1 cellular context compared by ENCODE assay signal in genomic region chr6:159462446-159462845, GRCh38.
TF ChIP-seq lines count a peak whose summit lies in the region.

No MANE protein-coding gene starts in this region.

TF ChIP-seq in GM12878, 131 proteins besides CTCF, POLR2A, EP300 and RAD21 (continued from another document):
- TF ChIP-seq SPI1 (IDR thresholded peaks at IDR 0.05; ENCODE audit: borderline replicate concordance, insufficient read depth, low read depth, low read length): no peak
- no peak for TF ChIP-seq CBX3 (IDR thresholded peaks at IDR 0.05; ENCODE audit: borderline replicate concordance, low read depth)
- TF ChIP-seq E2F8 (IDR thresholded peaks at IDR 0.05; ENCODE audit: low read depth, partially characterized antibody): no peak
- TF ChIP-seq, protein P1, sequence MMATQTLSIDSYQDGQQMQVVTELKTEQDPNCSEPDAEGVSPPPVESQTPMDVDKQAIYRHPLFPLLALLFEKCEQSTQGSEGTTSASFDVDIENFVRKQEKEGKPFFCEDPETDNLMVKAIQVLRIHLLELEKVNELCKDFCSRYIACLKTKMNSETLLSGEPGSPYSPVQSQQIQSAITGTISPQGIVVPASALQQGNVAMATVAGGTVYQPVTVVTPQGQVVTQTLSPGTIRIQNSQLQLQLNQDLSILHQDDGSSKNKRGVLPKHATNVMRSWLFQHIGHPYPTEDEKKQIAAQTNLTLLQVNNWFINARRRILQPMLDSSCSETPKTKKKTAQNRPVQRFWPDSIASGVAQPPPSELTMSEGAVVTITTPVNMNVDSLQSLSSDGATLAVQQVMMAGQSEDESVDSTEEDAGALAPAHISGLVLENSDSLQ (IDR thresholded peaks at IDR 0.05): no peak
- no peak for TF ChIP-seq RAD51 (IDR thresholded peaks at IDR 0.05)
- TF ChIP-seq RBBP5 (conservative IDR thresholded peaks at IDR 0.05): no peak
